Comparison of ENCODE assay signal across 1 cellular context in the genomic region with DNA sequence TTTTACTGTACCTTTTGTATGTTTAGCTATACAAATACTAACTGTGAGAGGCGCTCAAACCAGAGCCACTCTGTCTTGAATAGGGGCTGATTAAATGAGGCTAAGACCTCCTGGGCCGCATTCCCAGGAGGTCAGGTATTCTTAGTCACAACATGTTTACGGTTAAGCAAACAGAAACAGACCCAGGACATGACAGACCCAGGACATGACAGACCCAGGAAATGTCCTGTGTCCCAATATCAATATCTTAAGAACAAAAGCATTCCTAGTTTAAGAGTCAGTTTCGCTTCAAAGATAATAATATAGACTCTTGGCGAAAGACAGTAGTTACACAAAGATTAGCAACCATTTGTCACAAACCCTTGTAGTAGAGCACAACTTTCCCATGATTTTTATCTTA.
TF ChIP-seq lines count a peak whose summit lies in the region.

No MANE protein-coding gene starts in this region.

TF ChIP-seq in WTC11, 78 proteins besides CTCF, POLR2A, EP300 and RAD21 (continued from another document):
- TF ChIP-seq, protein P1, sequence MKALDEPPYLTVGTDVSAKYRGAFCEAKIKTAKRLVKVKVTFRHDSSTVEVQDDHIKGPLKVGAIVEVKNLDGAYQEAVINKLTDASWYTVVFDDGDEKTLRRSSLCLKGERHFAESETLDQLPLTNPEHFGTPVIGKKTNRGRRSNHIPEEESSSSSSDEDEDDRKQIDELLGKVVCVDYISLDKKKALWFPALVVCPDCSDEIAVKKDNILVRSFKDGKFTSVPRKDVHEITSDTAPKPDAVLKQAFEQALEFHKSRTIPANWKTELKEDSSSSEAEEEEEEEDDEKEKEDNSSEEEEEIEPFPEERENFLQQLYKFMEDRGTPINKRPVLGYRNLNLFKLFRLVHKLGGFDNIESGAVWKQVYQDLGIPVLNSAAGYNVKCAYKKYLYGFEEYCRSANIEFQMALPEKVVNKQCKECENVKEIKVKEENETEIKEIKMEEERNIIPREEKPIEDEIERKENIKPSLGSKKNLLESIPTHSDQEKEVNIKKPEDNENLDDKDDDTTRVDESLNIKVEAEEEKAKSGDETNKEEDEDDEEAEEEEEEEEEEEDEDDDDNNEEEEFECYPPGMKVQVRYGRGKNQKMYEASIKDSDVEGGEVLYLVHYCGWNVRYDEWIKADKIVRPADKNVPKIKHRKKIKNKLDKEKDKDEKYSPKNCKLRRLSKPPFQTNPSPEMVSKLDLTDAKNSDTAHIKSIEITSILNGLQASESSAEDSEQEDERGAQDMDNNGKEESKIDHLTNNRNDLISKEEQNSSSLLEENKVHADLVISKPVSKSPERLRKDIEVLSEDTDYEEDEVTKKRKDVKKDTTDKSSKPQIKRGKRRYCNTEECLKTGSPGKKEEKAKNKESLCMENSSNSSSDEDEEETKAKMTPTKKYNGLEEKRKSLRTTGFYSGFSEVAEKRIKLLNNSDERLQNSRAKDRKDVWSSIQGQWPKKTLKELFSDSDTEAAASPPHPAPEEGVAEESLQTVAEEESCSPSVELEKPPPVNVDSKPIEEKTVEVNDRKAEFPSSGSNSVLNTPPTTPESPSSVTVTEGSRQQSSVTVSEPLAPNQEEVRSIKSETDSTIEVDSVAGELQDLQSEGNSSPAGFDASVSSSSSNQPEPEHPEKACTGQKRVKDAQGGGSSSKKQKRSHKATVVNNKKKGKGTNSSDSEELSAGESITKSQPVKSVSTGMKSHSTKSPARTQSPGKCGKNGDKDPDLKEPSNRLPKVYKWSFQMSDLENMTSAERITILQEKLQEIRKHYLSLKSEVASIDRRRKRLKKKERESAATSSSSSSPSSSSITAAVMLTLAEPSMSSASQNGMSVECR (CRISPR knock-in tag; IDR thresholded peaks at IDR 0.05; ENCODE audit: borderline replicate concordance) = no peak
